ENCODE assay signal across 8 cellular contexts in the genomic region with DNA sequence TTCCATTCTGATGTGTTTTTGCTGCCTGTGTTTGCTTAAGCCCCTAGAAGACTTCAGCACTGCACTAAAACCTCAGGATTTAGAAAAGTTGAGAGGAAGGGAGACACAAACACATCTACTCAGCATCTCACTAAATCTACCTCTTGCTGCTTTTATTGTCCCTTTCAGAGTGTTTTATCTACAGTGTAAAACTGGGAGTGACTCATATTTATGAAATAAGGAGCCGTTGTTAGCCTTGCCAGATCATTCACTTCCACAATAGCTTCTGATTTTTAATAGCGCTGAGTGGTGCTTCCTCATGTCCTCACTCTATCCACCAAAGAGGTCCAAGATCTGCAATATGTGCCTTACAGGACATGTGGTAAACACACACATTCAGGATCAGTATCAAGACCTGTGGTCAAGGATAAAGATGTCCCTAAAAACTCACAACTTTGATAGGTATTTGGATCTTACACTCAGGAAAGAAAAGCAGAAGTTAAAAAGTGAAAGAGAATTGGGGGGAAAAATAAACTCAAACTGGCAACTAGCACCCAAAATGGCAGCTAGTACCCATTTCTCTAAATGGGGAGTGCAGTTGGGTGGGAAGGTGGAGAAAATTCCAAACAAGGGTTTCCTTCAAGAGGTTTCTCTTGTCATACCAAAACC. TPM values are rescaled to one million over a fixed set of nuclear protein-coding genes. Genes with fewer than 3 reads are reported as not detected.
A peak's percentile ranks its signal among the peaks of the same experiment; 100 is the strongest.
DNase-seq lines count a peak whose midpoint lies in the region; ATAC-seq and TF ChIP-seq lines count a peak whose summit lies in the region.

No MANE protein-coding gene starts in this region.

- H3K4me1 Mint-ChIP-seq in T-helper 2 cell treated with Interferon-gamma antibody and Interleukin-4, amounts not matched to agents 5 μg/mL and 100 μg/mL, for 36 hours (ENCODE audit: low read depth), result peaks cover 76% of the 10 kb centered on the region

- peaks cover 63% of the 10 kb centered on the region for H3K36me3 Mint-ChIP-seq in T-helper 2 cell treated with Interferon-gamma antibody and Interleukin-4, amounts not matched to agents 5 μg/mL and 100 μg/mL, for 36 hours (ENCODE audit: low read depth)

- H3K27me3 ChIP-seq in H7 (ENCODE audit: control insufficient read depth, insufficient read depth, low read length), result no peaks in the 10 kb centered on the region

- intact Hi-C loops in sciatic nerve (cut with DNase I), result no loop called here

- peak overlapping the region; percentile 74 for H3K4me3 Mint-ChIP-seq in T-helper 2 cell treated with Interferon-gamma antibody and Interleukin-4, amounts not matched to agents 5 μg/mL and 100 μg/mL, for 36 hours

- in situ Hi-C loops in astrocyte of the spinal cord (cut with HindIII; ENCODE audit: low sequenced_read_pairs), result no loop called here

- H3K4me3 ChIP-seq in astrocyte of the spinal cord (ENCODE audit: low read depth, low read length) (no peak overlapping the region), H7 (ENCODE audit: insufficient read depth, low read depth, low read length) (no peak overlapping the region)

- DNase-seq in T-helper 2 cell treated with Interferon-gamma antibody and Interleukin-4, amounts not matched to agents 5 μg/mL and 100 μg/mL, for 36 hours (ENCODE audit: low spot score), result no peak
- DNase-seq in T-helper 2 cell, result no peak
- peak; percentile 56 for DNase-seq in astrocyte of the spinal cord (ENCODE audit: low read depth, low spot score)
- no peak for DNase-seq in sciatic nerve (ENCODE audit: low spot score)
- DNase-seq in H7, result no peak
- DNase-seq in NCI-H82 (lab: John Stamatoyannopoulos, UW), result no peak
- DNase-seq in GM10266 (ENCODE audit: extremely low spot score), result no peak

- no peaks in the 10 kb centered on the region for H3K27me3 Mint-ChIP-seq in T-helper 2 cell treated with Interferon-gamma antibody and Interleukin-4, amounts not matched to agents 5 μg/mL and 100 μg/mL, for 36 hours (ENCODE audit: low read depth)

- peaks cover 23% of the 10 kb centered on the region for H3K9me3 Mint-ChIP-seq in T-helper 2 cell treated with Interferon-gamma antibody and Interleukin-4, amounts not matched to agents 5 μg/mL and 100 μg/mL, for 36 hours

- H3K27ac Mint-ChIP-seq in T-helper 2 cell treated with Interferon-gamma antibody and Interleukin-4, amounts not matched to agents 5 μg/mL and 100 μg/mL, for 36 hours, result peak overlapping the region; percentile 93

- no peaks in the 10 kb centered on the region for H3K36me3 ChIP-seq in H7 (replicated peaks; ENCODE audit: control insufficient read depth, insufficient read depth, low read length)

- TF ChIP-seq CTCF in astrocyte of the spinal cord (IDR thresholded peaks at IDR 0.05; ENCODE audit: low read depth, low read length), result no peak
- no peak for TF ChIP-seq CTCF in GM10266 (IDR thresholded peaks at IDR 0.05; ENCODE audit: control insufficient read depth, insufficient read depth, low read depth, missing control alignments)

- peak; percentile 20 for ATAC-seq in HG03432 (IDR thresholded peaks at IDR 0.05; ENCODE audit: unreplicated experiment)
- peak; percentile 50 for ATAC-seq in sciatic nerve

RNA-seq across cellular contexts. Expression of a gene that starts 16.1 kb away (rescaled TPM):
- total RNA-seq in sciatic nerve, result 4.7 TPM
- total RNA-seq in H7 (2014; rRNA removed; shearing (Covaris generic)), result 16.5 and 16.6 TPM in 2 replicates
